In the genomic region with DNA sequence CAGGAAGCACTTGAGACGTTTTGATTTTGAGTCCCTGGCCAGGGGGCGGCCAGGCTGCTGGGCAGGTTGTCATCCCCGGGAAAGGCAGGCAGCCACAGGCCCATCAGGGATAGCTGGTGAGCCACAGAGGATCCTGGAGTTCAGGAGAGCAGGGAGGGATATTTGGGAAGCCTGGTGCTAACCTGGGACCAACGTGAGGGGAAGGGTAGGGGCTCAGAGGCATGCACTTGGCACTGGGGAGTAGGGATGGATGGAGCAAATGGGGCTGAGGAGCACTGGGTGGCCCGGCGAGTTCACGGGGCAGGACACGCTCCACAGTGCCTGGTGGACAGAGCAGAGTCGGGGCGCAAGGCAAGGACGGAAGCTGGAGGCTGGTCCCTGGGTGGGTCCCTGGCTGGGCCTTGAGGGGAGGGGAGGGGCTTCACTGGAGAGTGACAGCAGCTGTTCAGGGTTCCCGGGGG, we compare ENCODE assay signal across 25 cellular contexts.
"Had no signal": no experiment of that assay in that cellular context is flagged by ENCODE, and none has a peak within 500 bp of the region (broad histone marks: within the 10 kb centered on the region; RNA-seq: fewer than 3 reads in every experiment).

No MANE protein-coding gene starts in this region.

- H3K4me3 ChIP-seq: ovary, psoas muscle, skin epidermis, thoracic aorta had no signal

- H3K27ac ChIP-seq: foreskin keratinocyte, ovary, psoas muscle, skin epidermis, thoracic aorta had no signal

- DNase-seq: activated B cell treated with CpG ODN at 0.5 μM for 24 hours; activated CD4-positive, alpha-beta T cell treated with anti-CD3 and anti-CD28 coated beads, Interleukin-2, amount 10 ng/mL, durations not matched to agents 7 days and 5 days; activated CD8-positive, alpha-beta memory T cell treated with anti-CD3 and anti-CD28 coated beads, Interleukin-2, amount 10 ng/mL, durations not matched to agents 7 days and 5 days; activated CD8-positive, alpha-beta T cell treated with anti-CD3 and anti-CD28 coated beads for 36 hours; activated naive CD4-positive, alpha-beta T cell treated with anti-CD3 and anti-CD28 coated beads for 36 hours; activated naive CD8-positive, alpha-beta T cell treated with anti-CD3 and anti-CD28 coated beads, Interleukin-2, amount 50 U/mL, for 24 hours; activated T-cell treated with anti-CD3 and anti-CD28 coated beads for 4 hours; caudate nucleus; dermis blood vessel endothelial cell; effector CD8-positive, alpha-beta T cell; foreskin keratinocyte; mammary epithelial cell; naive thymus-derived CD8-positive, alpha-beta T cell; psoas muscle; stimulated activated CD4-positive, alpha-beta T cell treated with anti-CD3 and anti-CD28 coated beads, Interleukin-15, amount 100 ng/mL, for 24 hours had no signal

- ATAC-seq: activated CD8-positive, alpha-beta memory T cell treated with anti-CD3 and anti-CD28 coated beads, Interleukin-2, amount 10 ng/mL, durations not matched to agents 7 days and 5 days; activated CD8-positive, alpha-beta T cell treated with anti-CD3 and anti-CD28 coated beads for 36 hours; activated naive CD8-positive, alpha-beta T cell treated with anti-CD3 and anti-CD28 coated beads, Interleukin-2, amount 50 U/mL, for 24 hours; foreskin keratinocyte; left lobe of liver; naive thymus-derived CD8-positive, alpha-beta T cell; psoas muscle; stimulated activated memory B cell treated with anti-CD40 and anti-IgM and Interleukin-4, amounts not matched to agents 10 μg/mL and 1 μg/mL and 100 μg/mL, for 72 hours had no signal

- H3K9me3 Mint-ChIP-seq: activated B cell treated with CpG ODN at 0.5 μM for 24 hours; activated CD8-positive, alpha-beta T cell treated with anti-CD3 and anti-CD28 coated beads for 36 hours; activated naive CD4-positive, alpha-beta T cell treated with anti-CD3 and anti-CD28 coated beads for 36 hours; brain; mesothelial cell of epicardium; naive thymus-derived CD8-positive, alpha-beta T cell; type B pancreatic cell had no signal

- H3K36me3 Mint-ChIP-seq: activated CD8-positive, alpha-beta memory T cell treated with anti-CD3 and anti-CD28 coated beads, Interleukin-2, amount 10 ng/mL, durations not matched to agents 7 days and 5 days had no signal

- H3K4me1 Mint-ChIP-seq: activated B cell treated with CpG ODN at 0.5 μM for 24 hours; activated CD4-positive, alpha-beta T cell treated with anti-CD3 and anti-CD28 coated beads, Interleukin-2, amount 10 ng/mL, durations not matched to agents 7 days and 5 days; activated CD8-positive, alpha-beta memory T cell treated with anti-CD3 and anti-CD28 coated beads, Interleukin-2, amount 10 ng/mL, durations not matched to agents 7 days and 5 days; mesothelial cell of epicardium had no signal

- H3K27ac Mint-ChIP-seq: activated B cell treated with CpG ODN at 0.5 μM for 24 hours; activated CD4-positive, alpha-beta T cell treated with anti-CD3 and anti-CD28 coated beads, Interleukin-2, amount 10 ng/mL, durations not matched to agents 7 days and 5 days; activated CD8-positive, alpha-beta memory T cell treated with anti-CD3 and anti-CD28 coated beads, Interleukin-2, amount 10 ng/mL, durations not matched to agents 7 days and 5 days; activated CD8-positive, alpha-beta T cell treated with anti-CD3 and anti-CD28 coated beads for 36 hours; activated naive CD4-positive, alpha-beta T cell treated with anti-CD3 and anti-CD28 coated beads for 36 hours; activated naive CD8-positive, alpha-beta T cell treated with anti-CD3 and anti-CD28 coated beads, Interleukin-2, amount 50 U/mL, for 24 hours; activated T-helper 2 cell treated with anti-CD3 and anti-CD28 coated beads, Interferon-gamma antibody, Interleukin-2, Interleukin-4, amounts not matched to agents 10 μg/mL and 5 μg/mL and 100 μg/mL, durations not matched to agents 14 hours and 24 hours and 36 hours; mesothelial cell of epicardium; naive thymus-derived CD8-positive, alpha-beta T cell; stimulated activated memory B cell treated with anti-CD40 and anti-IgM and Interleukin-4, amounts not matched to agents 10 μg/mL and 1 μg/mL and 100 μg/mL, for 72 hours; T-helper 1 cell treated with Interleukin-12 subunit alpha and Interleukin-12 subunit beta and Interleukin-4 antibody, amounts not matched to agents 30 μg/mL and 1 μg/mL, for 36 hours; type B pancreatic cell had no signal

- H3K4me3 Mint-ChIP-seq: activated B cell treated with CpG ODN at 0.5 μM for 24 hours; activated CD4-positive, alpha-beta T cell treated with anti-CD3 and anti-CD28 coated beads, Interleukin-2, amount 10 ng/mL, durations not matched to agents 7 days and 5 days; activated CD8-positive, alpha-beta memory T cell treated with anti-CD3 and anti-CD28 coated beads, Interleukin-2, amount 10 ng/mL, durations not matched to agents 7 days and 5 days; activated CD8-positive, alpha-beta T cell treated with anti-CD3 and anti-CD28 coated beads for 36 hours; activated naive CD4-positive, alpha-beta T cell treated with anti-CD3 and anti-CD28 coated beads for 36 hours; activated naive CD8-positive, alpha-beta T cell treated with anti-CD3 and anti-CD28 coated beads, Interleukin-2, amount 50 U/mL, for 24 hours; brain; mesothelial cell of epicardium; naive thymus-derived CD8-positive, alpha-beta T cell; stimulated activated memory B cell treated with anti-CD40 and anti-IgM and Interleukin-4, amounts not matched to agents 10 μg/mL and 1 μg/mL and 100 μg/mL, for 72 hours; T-helper 1 cell treated with Interleukin-12 subunit alpha and Interleukin-12 subunit beta and Interleukin-4 antibody, amounts not matched to agents 30 μg/mL and 1 μg/mL, for 36 hours; type B pancreatic cell had no signal

- H3K36me3 ChIP-seq: ovary had no signal

- H3K27me3 ChIP-seq: foreskin keratinocyte, ovary had no signal

- H3K9me3 ChIP-seq: ovary, psoas muscle, thoracic aorta had no signal

- H3K4me1 ChIP-seq: foreskin keratinocyte, psoas muscle had no signal

- H3K27me3 Mint-ChIP-seq: activated B cell treated with CpG ODN at 0.5 μM for 24 hours; activated CD4-positive, alpha-beta T cell treated with anti-CD3 and anti-CD28 coated beads, Interleukin-2, amount 10 ng/mL, durations not matched to agents 7 days and 5 days; activated CD8-positive, alpha-beta memory T cell treated with anti-CD3 and anti-CD28 coated beads, Interleukin-2, amount 10 ng/mL, durations not matched to agents 7 days and 5 days; activated CD8-positive, alpha-beta T cell treated with anti-CD3 and anti-CD28 coated beads for 36 hours; brain; naive thymus-derived CD8-positive, alpha-beta T cell; stimulated activated memory B cell treated with anti-CD40 and anti-IgM and Interleukin-4, amounts not matched to agents 10 μg/mL and 1 μg/mL and 100 μg/mL, for 72 hours; type B pancreatic cell had no signal
